In the genomic region with DNA sequence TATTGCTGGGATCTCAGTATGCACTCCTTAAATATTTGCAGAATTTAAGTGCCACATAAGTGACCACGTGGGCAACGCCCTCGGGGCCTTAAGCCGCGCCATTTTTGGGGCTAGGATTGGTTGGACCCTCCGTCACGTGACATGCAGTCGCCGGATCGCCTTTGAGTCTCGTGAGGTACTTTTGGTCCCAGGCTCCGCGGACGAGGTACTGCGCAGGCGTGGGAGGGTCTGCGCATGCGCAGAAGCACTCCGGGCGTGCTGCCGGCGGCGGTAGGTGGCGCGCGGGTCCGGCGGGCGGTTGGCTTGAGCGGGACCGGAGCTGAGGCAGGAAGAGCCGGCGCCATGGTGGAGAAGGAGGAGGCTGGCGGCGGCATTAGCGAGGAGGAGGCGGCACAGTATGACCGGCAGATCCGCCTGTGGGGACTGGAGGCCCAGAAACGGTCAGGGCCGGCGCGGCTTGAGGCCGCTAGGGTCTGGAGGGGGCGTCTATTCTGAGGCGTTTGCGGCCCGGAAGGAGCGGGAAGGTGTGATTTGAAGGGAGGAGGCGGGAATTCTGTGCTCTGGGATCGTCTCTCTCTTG, we compare ENCODE assay signal across 8 cellular contexts. TPM values are rescaled to one million over a fixed set of nuclear protein-coding genes. Genes with fewer than 3 reads are reported as not detected.
DNase-seq lines count a peak whose midpoint lies in the region; ATAC-seq, FAIRE-seq and TF ChIP-seq lines count a peak whose summit lies in the region.

A gene (plus strand): TSS at position 247 of the 580 bp plus-strand sequence. CDS start 96 bp downstream, at position 343.

- H3K36me3 ChIP-seq in right atrium auricular region (no peaks in the 10 kb centered on the region), psoas muscle (ENCODE audit: insufficient read depth in 1 of 2, low read depth in 1 of 2) (peaks cover 0 to 10% of the 10 kb centered on the region in 2 donors)

- peaks cover 45% of the 10 kb centered on the region for H3K4me1 Mint-ChIP-seq in T-helper 17 cell

- 0 to 1% (median 1%) methylated on average over 51 of the region's 51 CpGs for WGBS in psoas muscle, 3 donors

- peak; percentile 90 for FAIRE-seq in urothelium cell line (lab: Jason Lieb, UNC)

- TF ChIP-seq CTCF in GM13976 (IDR thresholded peaks at IDR 0.05; ENCODE audit: borderline replicate concordance, control extremely low read depth, extremely low read depth, insufficient read depth, missing control alignments) (peak; percentile 81), right atrium auricular region (IDR thresholded peaks at IDR 0.05) (peak; percentile 32 to 79), psoas muscle (IDR thresholded peaks at IDR 0.05) (peak; percentile 48)

- ATAC-seq in HG02885 (IDR thresholded peaks at IDR 0.05; ENCODE audit: poor library complexity, unreplicated experiment): peak; percentile 85
- ATAC-seq in T-helper 17 cell: peak; percentile 91
- ATAC-seq in psoas muscle: peak; percentile 91 to 98 (median 94)

- H3K36me3 Mint-ChIP-seq in T-helper 17 cell (ENCODE audit: low read depth): peaks cover 12% of the 10 kb centered on the region

- no peaks in the 10 kb centered on the region for H3K27me3 Mint-ChIP-seq in T-helper 17 cell

- intact Hi-C loops in psoas muscle (cut with DNase I): loop anchor here in 1 of 2 donors (1.0 kb wide), 1 partner anchor 95 kb away; no protein-coding TSS in a partner anchor

- peak within 1 kb of the TSS; percentile 99 for H3K27ac Mint-ChIP-seq in T-helper 17 cell

- H3K9me3 ChIP-seq in T-helper 17 cell (ENCODE audit: control insufficient read depth, low read length, poor library complexity, severe bottlenecking): no peaks in the 10 kb centered on the region
- H3K9me3 ChIP-seq in right atrium auricular region: no peaks in the 10 kb centered on the region
- H3K9me3 ChIP-seq in psoas muscle: no peaks in the 10 kb centered on the region

- H3K4me3 Mint-ChIP-seq in T-helper 17 cell: peak within 1 kb of the TSS; percentile 99

- H3K27ac ChIP-seq in angular gyrus (ENCODE audit: low read depth, low read length) (peak within 1 kb of the TSS; percentile 93), right atrium auricular region (peak within 1 kb of the TSS; percentile 93 to 95), psoas muscle (peak within 1 kb of the TSS; percentile 77)

- peak; percentile 99 for DNase-seq in GM13976 (ENCODE audit: low spot score)
- peak; percentile 96 for DNase-seq in NCI-H1694 treated with DMSO at 0.1 percent for 48 hours (lab: John Stamatoyannopoulos, UW)
- peak; percentile 85 to 87 (median 85) for DNase-seq in T-helper 17 cell
- DNase-seq in right atrium auricular region (ENCODE audit: low spot score): peak; percentile 98
- peak; percentile 94 to 97 for DNase-seq in psoas muscle
- DNase-seq in urothelium cell line (ENCODE audit: low spot score): peak; percentile 98

- H3K4me1 ChIP-seq in right atrium auricular region (peaks cover 0 to 32% of the 10 kb centered on the region in 2 donors), psoas muscle (no peaks in the 10 kb centered on the region)

- in situ Hi-C loops in GM13976 (cut with MboI; ENCODE audit: low sequenced_read_pairs, unreplicated experiment): no loop called here

- H3K4me3 ChIP-seq in right atrium auricular region (peak within 1 kb of the TSS; percentile 83 to 84), psoas muscle (peak within 1 kb of the TSS; percentile 80)

- H3K27me3 ChIP-seq in right atrium auricular region (no peaks in the 10 kb centered on the region), psoas muscle (ENCODE audit: insufficient read depth in 3 of 3, low read length in 2 of 3) (no peaks in the 10 kb centered on the region)

RNA-seq across cellular contexts. Expression of the gene that starts here (rescaled TPM):
- total RNA-seq in T-helper 17 cell: 10 to 100 TPM; 36.2 to 37.0 TPM
- 10 to 100 TPM; 43.7 to 48.7 TPM for total RNA-seq in right atrium auricular region
- total RNA-seq in psoas muscle: 10 to 100 TPM; 37.8 to 55.8 (median 41.5) TPM
- 10 to 100 TPM; 30.7 to 63.4 (median 62.0) TPM for polyA plus RNA-seq in psoas muscle

Comparison
In these comparisons a context has a peak if more than half of its experiments do, and no peak if none do; other contexts are left out.
1. Peak in every context shown above with its lines: DNase-seq, ATAC-seq, H3K4me3 ChIP-seq and H3K27ac ChIP-seq.